In the genomic region with DNA sequence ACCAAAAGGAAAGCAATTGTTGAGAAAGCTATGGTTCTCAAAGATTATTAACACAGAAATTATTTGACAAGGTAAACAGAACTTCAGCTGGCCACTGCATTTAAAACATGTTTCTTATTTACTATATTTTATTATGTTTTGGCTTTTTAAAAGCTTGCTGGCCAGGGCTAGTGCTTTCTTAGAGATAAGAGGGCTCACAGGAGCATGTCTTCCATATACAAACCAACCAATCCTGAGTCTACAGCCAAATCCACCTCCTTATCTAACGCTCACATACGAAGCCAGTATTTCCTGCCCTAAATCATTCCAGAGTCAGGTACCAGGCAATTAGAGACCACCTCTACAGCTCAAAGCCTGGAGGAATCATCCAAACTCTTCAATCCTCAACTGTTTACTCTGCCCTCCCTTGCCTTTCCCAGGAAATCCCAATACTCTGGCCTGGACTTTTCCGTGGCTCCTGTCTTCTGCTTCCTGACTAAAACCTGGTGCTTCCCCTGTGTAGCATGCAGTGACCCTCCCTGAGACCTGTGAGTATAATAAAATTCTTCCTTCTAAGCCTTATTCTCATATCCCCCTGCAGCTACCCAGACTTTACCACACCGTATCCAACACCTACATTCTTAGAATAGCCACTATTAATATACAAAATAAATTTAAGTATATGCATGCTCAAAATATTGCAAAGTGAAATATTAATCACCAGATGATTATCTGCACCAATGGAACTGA, we compare ENCODE assay signal across 13 cellular contexts. TPM values are rescaled to one million over a fixed set of nuclear protein-coding genes. Genes with fewer than 3 reads are reported as not detected.
DNase-seq lines count a peak whose midpoint lies in the region; ATAC-seq, FAIRE-seq and TF ChIP-seq lines count a peak whose summit lies in the region.
"Had no signal": no experiment of that assay in that cellular context is flagged by ENCODE, and none has a peak within 500 bp of the region (broad histone marks: within the 10 kb centered on the region; RNA-seq: fewer than 3 reads in every experiment).

No MANE protein-coding gene starts in this region.

- no peak overlapping the region for H3K4me3 Mint-ChIP-seq in CD8-positive, alpha-beta T cell
- H3K4me3 Mint-ChIP-seq: activated CD4-positive, alpha-beta memory T cell treated with anti-CD3 and anti-CD28 coated beads for 36 hours; HFFc6 had no signal

- no peak overlapping the region for H3K4ac ChIP-seq in H1 (replicated peaks; ENCODE audit: insufficient read length, low read depth, low read length)

- no peak overlapping the region for H3K18ac ChIP-seq in H1 (ENCODE audit: extremely low read depth, low read length)

- H2BK12ac ChIP-seq in H1 (ENCODE audit: low read depth, low read length) = no peak overlapping the region

- H3K9ac ChIP-seq in H1 (replicated peaks in 1 of 4; ENCODE audit: extremely low read depth in 1 of 4, low read depth in 3 of 4, low read length in 3 of 4) (no peak overlapping the region), MM.1S (ENCODE audit: low read length) (no peak overlapping the region)

- H3K4me1 ChIP-seq in CD8-positive, alpha-beta T cell (ENCODE audit: insufficient read depth, low read length) = peaks cover 30% of the 10 kb centered on the region
- H3K4me1 ChIP-seq in H1 (replicated peaks in 1 of 4; ENCODE audit: control insufficient read depth in 3 of 4, insufficient read depth in 4 of 4, low read length in 3 of 4) (no peaks in the 10 kb centered on the region), right lobe of liver (peaks cover 0 to 14% (median 3%) of the 10 kb centered on the region in 4 donors), MM.1S (ENCODE audit: low read length) (peaks cover 7% of the 10 kb centered on the region)
- H3K4me1 ChIP-seq: SJCRH30 had no signal

- H3K9me3 ChIP-seq in CD8-positive, alpha-beta T cell (ENCODE audit: low read length) = no peaks in the 10 kb centered on the region
- no peaks in the 10 kb centered on the region for H3K9me3 ChIP-seq in H1 (ENCODE audit: insufficient read depth in 2 of 2, low read depth in 1 of 2, low read length in 1 of 2)
- no peaks in the 10 kb centered on the region for H3K9me3 ChIP-seq in right lobe of liver
- no peaks in the 10 kb centered on the region for H3K9me3 ChIP-seq in MM.1S (replicated peaks; ENCODE audit: insufficient read depth, low read length)
- H3K9me3 ChIP-seq: SJCRH30 had no signal

- DNase-seq in CD8-positive, alpha-beta T cell = no peak
- DNase-seq in NCI-H69 (lab: John Stamatoyannopoulos, UW) = peak; percentile 48
- DNase-seq in H1 (ENCODE audit: low read depth in 1 of 2, low spot score in 2 of 2) = no peak
- DNase-seq in right lobe of liver = no peak
- DNase-seq in MM.1S = no peak
- no peak for DNase-seq in ecto neural progenitor cell (ENCODE audit: low spot score)
- DNase-seq: activated CD4-positive, alpha-beta memory T cell treated with anti-CD3 and anti-CD28 coated beads for 36 hours; HFFc6; SJCRH30; substantia nigra had no signal

- H3K27ac Mint-ChIP-seq in CD8-positive, alpha-beta T cell = peak overlapping the region; percentile 4
- H3K27ac Mint-ChIP-seq: activated CD4-positive, alpha-beta memory T cell treated with anti-CD3 and anti-CD28 coated beads for 36 hours; HFFc6 had no signal

- no peaks in the 10 kb centered on the region for H3K23me2 ChIP-seq in H1 (ENCODE audit: low read depth, low read length)

- H3K14ac ChIP-seq in H1 (ENCODE audit: insufficient read length) = no peak overlapping the region

- no peak for TF ChIP-seq CTCF in CD8-positive, alpha-beta T cell (IDR thresholded peaks at IDR 0.05)
- TF ChIP-seq CTCF in H1 (IDR thresholded peaks at IDR 0.05; ENCODE audit: control extremely low read depth in 1 of 3, insufficient read depth in 1 of 3, low read depth in 1 of 3, low read length in 3 of 3) = no peak
- TF ChIP-seq CTCF in right lobe of liver (IDR thresholded peaks at IDR 0.05) = no peak
- TF ChIP-seq CTCF in MM.1S (IDR thresholded peaks at IDR 0.05; ENCODE audit: low read length) = no peak

- H4K5ac ChIP-seq in H1 (ENCODE audit: insufficient read length, low read depth, low read length) = no peak overlapping the region

- peaks cover 8% of the 10 kb centered on the region for H3F3A ChIP-seq in MM.1S (ENCODE audit: insufficient read depth, low read length)

- no peak for TF ChIP-seq EP300 in H1 (IDR thresholded peaks at IDR 0.05; ENCODE audit: borderline replicate concordance in 1 of 2, low read depth in 2 of 2, low read length in 2 of 2)

- no peak overlapping the region for H4K8ac ChIP-seq in H1 (ENCODE audit: extremely low read depth, insufficient read depth, low read length)

- no peaks in the 10 kb centered on the region for H3K27me3 Mint-ChIP-seq in CD8-positive, alpha-beta T cell (ENCODE audit: low read depth)
- H3K27me3 Mint-ChIP-seq: activated CD4-positive, alpha-beta memory T cell treated with anti-CD3 and anti-CD28 coated beads for 36 hours had no signal

- no peaks in the 10 kb centered on the region for H3K9me2 ChIP-seq in MM.1S (replicated peaks; ENCODE audit: insufficient read depth, low read length)

- no peak overlapping the region for H2AFZ ChIP-seq in H1 (ENCODE audit: low read length)
- no peak overlapping the region for H2AFZ ChIP-seq in MM.1S (ENCODE audit: low read length)

- WGBS in H1 (ENCODE audit: extremely low coverage in 1 of 2, insufficient coverage in 1 of 2, insufficient read length in 1 of 2, insufficient replicate concordance in 2 of 2, low coverage in 1 of 2, low lambda C conversion rate in 2 of 2, missing lambda C conversion rate in 1 of 2), 2 experiments = 83% methylated on average over 4 of the region's 4 CpGs; no CpG with 5 or more reads in 1 of the 2 experiments
- WGBS in right lobe of liver (ENCODE audit: insufficient coverage, low coverage, low lambda C conversion rate, missing lambda C conversion rate) = 42% methylated on average over 3 of the region's 4 CpGs

- H3K4me2 ChIP-seq in H1 (ENCODE audit: insufficient read depth in 1 of 2, low read depth in 2 of 2, low read length in 2 of 2) = no peak overlapping the region
- H3K4me2 ChIP-seq in MM.1S (ENCODE audit: low read depth, low read length) = no peak overlapping the region

- H3K9me3 Mint-ChIP-seq in CD8-positive, alpha-beta T cell = peaks cover 7% of the 10 kb centered on the region

- no peak overlapping the region for H2BK15ac ChIP-seq in H1 (ENCODE audit: low read length)

- H3K36me3 ChIP-seq in CD8-positive, alpha-beta T cell (ENCODE audit: insufficient read depth, low read length) = no peaks in the 10 kb centered on the region
- H3K36me3 ChIP-seq in H1 (ENCODE audit: control insufficient read depth in 2 of 4, insufficient read depth in 4 of 4, low read length in 3 of 4) (no peaks in the 10 kb centered on the region; a peak in 1 of 8 replicates), right lobe of liver (no peaks in the 10 kb centered on the region), MM.1S (replicated peaks; ENCODE audit: insufficient read depth, low read length) (no peaks in the 10 kb centered on the region)
- H3K36me3 ChIP-seq: ascending aorta had no signal

- TF ChIP-seq POLR2A in H1 (IDR thresholded peaks at IDR 0.05; ENCODE audit: control extremely low read depth in 1 of 2, low read depth in 2 of 2, low read length in 2 of 2) (no peak), right lobe of liver (IDR thresholded peaks at IDR 0.05) (no peak)

- H2AK5ac ChIP-seq in H1 (ENCODE audit: low read depth, low read length) = no peak overlapping the region

- no peaks in the 10 kb centered on the region for H3K27me3 ChIP-seq in CD8-positive, alpha-beta T cell (ENCODE audit: insufficient read depth, low read length)
- H3K27me3 ChIP-seq in H1 (replicated peaks in 1 of 4; ENCODE audit: control insufficient read depth in 3 of 4, extremely low read depth in 1 of 4, insufficient read depth in 3 of 4, low read length in 3 of 4) = no peaks in the 10 kb centered on the region
- no peaks in the 10 kb centered on the region for H3K27me3 ChIP-seq in right lobe of liver
- H3K27me3 ChIP-seq in MM.1S (replicated peaks; ENCODE audit: insufficient read depth, low read length) = no peaks in the 10 kb centered on the region
- H3K27me3 ChIP-seq: ascending aorta, SJCRH30 had no signal

- H3K4me1 Mint-ChIP-seq in CD8-positive, alpha-beta T cell (ENCODE audit: low read depth) = peaks cover 67% of the 10 kb centered on the region

- H3K56ac ChIP-seq in H1 (replicated peaks; ENCODE audit: insufficient read length, low read depth, low read length) = no peak overlapping the region

- 0 out of 2 replicates have a peak, but pooled peaks cover 4% of the 10 kb centered on the region for H3K79me1 ChIP-seq in H1 (ENCODE audit: low read depth, low read length)

- peaks cover 17% of the 10 kb centered on the region for H3K36me3 Mint-ChIP-seq in CD8-positive, alpha-beta T cell

- intact Hi-C loops in CD8-positive, alpha-beta T cell (cut with DNase I, micrococcal nuclease) = loop anchor here in 1 of 2 experiments (5.0 kb wide), 1 partner anchor 34 kb away; the partner anchor contains the start of gene RANBP9
- intact Hi-C loops in right lobe of liver (cut with DNase I) = no loop called here

- no peak overlapping the region for H2BK5ac ChIP-seq in H1 (ENCODE audit: low read depth, low read length)

- CTCF ChIA-PET in CD8-positive, alpha-beta T cell (lab: Charles Lee) = interaction anchor here (1.1 to 1.3 kb wide), 2 partner anchors 45 to 63 kb away, joined by 3 read pairs; partner anchors contain the start of gene NOL7
- CTCF ChIA-PET in H1 (lab: Charles Lee; ENCODE audit: partially characterized antibody) = interaction anchor here (0.6 to 0.8 kb wide), 2 partner anchors 17 to 45 kb away, joined by 3 read pairs; no protein-coding TSS in a partner anchor

- no peak overlapping the region for H4K91ac ChIP-seq in H1 (replicated peaks; ENCODE audit: insufficient read length, low read length)

- H3K27ac ChIP-seq in CD8-positive, alpha-beta T cell (ENCODE audit: low read depth, low read length) = no peak overlapping the region
- H3K27ac ChIP-seq in H1 (ENCODE audit: low read depth, low read length) = no peak overlapping the region
- H3K27ac ChIP-seq in right lobe of liver = peak overlapping the region in 2 of 3 donors; percentile 39 to 76
- H3K27ac ChIP-seq in MM.1S (ENCODE audit: low read length) = no peak overlapping the region
- H3K27ac ChIP-seq: SJCRH30 had no signal

- no peak overlapping the region for H3K23ac ChIP-seq in H1 (ENCODE audit: insufficient read length)

- H3K4me3 ChIP-seq in CD8-positive, alpha-beta T cell (ENCODE audit: low read depth, low read length) = no peak overlapping the region
- no peak overlapping the region for H3K4me3 ChIP-seq in H1 (ENCODE audit: extremely low read depth in 1 of 4, insufficient read depth in 2 of 4, low read depth in 3 of 4, low read length in 4 of 4)
- peak overlapping the region in 1 of 3 donors; percentile 2 for H3K4me3 ChIP-seq in right lobe of liver
- H3K4me3 ChIP-seq in MM.1S (ENCODE audit: low read length) = no peak overlapping the region
- H3K4me3 ChIP-seq: SJCRH30 had no signal

- H4K20me1 ChIP-seq in H1 (replicated peaks in 1 of 2; ENCODE audit: control insufficient read depth in 1 of 2, insufficient read depth in 2 of 2, low read length in 2 of 2) (peaks cover 0 to 1% of the 10 kb centered on the region in 2 experiments), MM.1S (ENCODE audit: insufficient read depth, low read length) (no peaks in the 10 kb centered on the region)

- ATAC-seq in CD8-positive, alpha-beta T cell = no peak
- peak; percentile 62 to 74 (median 66) for ATAC-seq in right lobe of liver
- ATAC-seq in GM19023 (IDR thresholded peaks at IDR 0.05; ENCODE audit: unreplicated experiment) = no peak
- ATAC-seq in GM21619 (IDR thresholded peaks at IDR 0.05; ENCODE audit: unreplicated experiment) = no peak

- H3K79me2 ChIP-seq in H1 (ENCODE audit: control insufficient read depth in 1 of 2, insufficient read depth in 2 of 2, low read length in 2 of 2) (peaks cover 3 to 86% of the 10 kb centered on the region in 2 experiments; a peak in 3 of 4 replicates), MM.1S (ENCODE audit: low read length) (peaks cover 92% of the 10 kb centered on the region)

- H2BK120ac ChIP-seq in H1 (replicated peaks; ENCODE audit: low read depth, low read length) = no peak overlapping the region

- POLR2A ChIA-PET in CD8-positive, alpha-beta T cell (lab: Charles Lee) = interaction anchor here (0.6 to 1.0 kb wide), 2 partner anchors 9 to 79 kb away, joined by 3 read pairs; no protein-coding TSS in a partner anchor
- POLR2A ChIA-PET in H1 (lab: Charles Lee; ENCODE audit: partially characterized antibody) = interaction anchor here (0.6 to 0.8 kb wide), 2 partner anchors 62 to 89 kb away, joined by 3 read pairs; no protein-coding TSS in a partner anchor

- no peak for TF ChIP-seq RAD21 in H1 (IDR thresholded peaks at IDR 0.05 in 1 of 2, conservative IDR thresholded peaks at IDR 0.05 in 1 of 2; ENCODE audit: low read depth in 2 of 2, low read length in 2 of 2)

- no peak for FAIRE-seq in H1 (lab: Jason Lieb, UNC)

- no peak overlapping the region for H2BK20ac ChIP-seq in H1 (ENCODE audit: low read length)

RNA-seq across cellular contexts. Expression of gene RANBP9, which starts 33.2 kb away (rescaled TPM):
- 10 to 100 TPM; 79.1 to 81.9 TPM for total RNA-seq in CD8-positive, alpha-beta T cell
- total RNA-seq in H1 (2021; fragmentation: NEBNext Ultra II Directional; extraction: Animal tissue kit (Norgen Biotek cat#: 25700)) = 34.3 and 36.7 TPM in 2 replicates
- polyA plus RNA-seq in H1 (2011; rRNA removed) = 8.0 and 13.0 TPM in 2 replicates
- polyA plus RNA-seq in H1 (2011; cell fraction: cytosol; rRNA removed) = 15.9 TPM
- 9.9 TPM for polyA plus RNA-seq in H1 (2011; cell fraction: nucleus; rRNA removed)
- polyA plus RNA-seq in H1 (2012, experiment 1 of 2) = 21.7 to 23.9 TPM (median 22.7 TPM) in 4 replicates
- polyA plus RNA-seq in H1 (2012, experiment 2 of 2) = 5.9 TPM
- polyA plus RNA-seq in H1 (2013, experiment 1 of 2) = 17.6 TPM
- polyA plus RNA-seq in H1 (2013, experiment 2 of 2) = 18.0 TPM
- 16.9 and 25.5 TPM in 2 replicates for polyA minus RNA-seq in H1 (2011; rRNA and poly(A)+ RNA removed)
- polyA minus RNA-seq in H1 (2011; cell fraction: cytosol; rRNA and poly(A)+ RNA removed) = 19.9 TPM
- polyA minus RNA-seq in H1 (2011; cell fraction: nucleus; rRNA and poly(A)+ RNA removed) = 17.0 TPM
- total RNA-seq in right lobe of liver = 10 to 100 TPM; 14.1 to 17.9 (median 15.9) TPM

Comparison
In these comparisons a context has a peak if more than half of its experiments do, and no peak if none do; other contexts are left out.
1. ATAC-seq: peak in right lobe of liver (4 of 4); none in CD8-positive, alpha-beta T cell (single experiment), GM19023 (single experiment) and GM21619 (single experiment).
2. H3K27ac ChIP-seq: peak in right lobe of liver (2 of 3); none in CD8-positive, alpha-beta T cell (single experiment), H1 (single experiment) and MM.1S (single experiment).